In genomic region chr1:3169621-3170356, GRCh38 we compare ENCODE assay signal across 18 cellular contexts.
A peak's percentile ranks its signal among the peaks of the same experiment; 100 is the strongest.
DNase-seq lines count a peak whose midpoint lies in the region; ATAC-seq, FAIRE-seq and TF ChIP-seq lines count a peak whose summit lies in the region.
"Had no signal": no experiment of that assay in that cellular context is flagged by ENCODE, and none has a peak within 500 bp of the region (broad histone marks: within the 10 kb centered on the region; RNA-seq: fewer than 3 reads in every experiment).

No MANE protein-coding gene starts in this region.

- H3K27ac Mint-ChIP-seq in astrocyte (ENCODE audit: unreplicated experiment) (no peak overlapping the region), nephron (peak overlapping the region in 2 of 3 experiments; percentile 30 to 95)
- H3K27ac Mint-ChIP-seq in activated naive CD4-positive, alpha-beta T cell treated with anti-CD3 and anti-CD28 coated beads, Interleukin-2, amount 10 ng/mL, durations not matched to agents 7 days and 5 days = no peak overlapping the region
- H3K27ac Mint-ChIP-seq: activated naive CD4-positive, alpha-beta T cell treated with anti-CD3 and anti-CD28 coated beads, Interleukin-2, amount 50 U/mL, for 72 hours; activated T-cell treated with anti-CD3 and anti-CD28 coated beads, Interleukin-2, amount 50 U/mL, for 24 hours; T-cell had no signal

- H3K4me1 Mint-ChIP-seq in astrocyte (ENCODE audit: low read depth, unreplicated experiment) (no peaks in the 10 kb centered on the region), nephron (peaks cover 38% of the 10 kb centered on the region)
- H3K4me1 Mint-ChIP-seq in activated naive CD4-positive, alpha-beta T cell treated with anti-CD3 and anti-CD28 coated beads, Interleukin-2, amount 10 ng/mL, durations not matched to agents 7 days and 5 days = no peaks in the 10 kb centered on the region

- no peak for ATAC-seq in HG03460 (IDR thresholded peaks at IDR 0.05; ENCODE audit: unreplicated experiment)
- ATAC-seq in omental fat pad (ENCODE audit: low FRiP score) = no peak
- no peak for ATAC-seq in HG03280 (IDR thresholded peaks at IDR 0.05; ENCODE audit: unreplicated experiment)
- ATAC-seq: activated naive CD4-positive, alpha-beta T cell treated with anti-CD3 and anti-CD28 coated beads, Interleukin-2, amount 50 U/mL, for 72 hours; T-cell had no signal

- CTCF ChIA-PET in HEK293 (lab: Yijun Ruan, JAX) = interaction anchor here (0.6 kb wide), 1 partner anchor 108 kb away, joined by 3 read pairs; no protein-coding TSS in a partner anchor
- CTCF ChIA-PET in activated naive CD4-positive, alpha-beta T cell treated with anti-CD3 and anti-CD28 coated beads, Interleukin-2, amount 10 ng/mL, durations not matched to agents 7 days and 5 days (lab: Charles Lee) = no interaction called here

- WGBS in small intestine, 3 donors = 52 to 67% (median 54%) methylated on average over 36 of the region's 36 CpGs

- H3K36me3 ChIP-seq in HEK293 (ENCODE audit: control insufficient read depth in 2 of 2, insufficient read depth in 1 of 2, low read length in 2 of 2) = no peaks in the 10 kb centered on the region
- H3K36me3 ChIP-seq in astrocyte (ENCODE audit: insufficient read depth, low read length) = no peaks in the 10 kb centered on the region
- no peaks in the 10 kb centered on the region for H3K36me3 ChIP-seq in small intestine (ENCODE audit: control insufficient read depth in 2 of 2, insufficient read depth in 2 of 2, low read length in 2 of 2)

- H3K27ac ChIP-seq in HEK293 (ENCODE audit: extremely low read depth, low read depth, low read length) (peak overlapping the region; percentile 40; the same call in 1 of the 2 replicates), astrocyte (ENCODE audit: low read depth, low read length) (no peak overlapping the region), small intestine (ENCODE audit: low read depth in 1 of 2, low read length in 1 of 2) (no peak overlapping the region)

- H2AFZ ChIP-seq in astrocyte (ENCODE audit: low read depth, low read length) = no peak overlapping the region

- no peak overlapping the region for H3K9ac ChIP-seq in astrocyte (ENCODE audit: low read length)

- peak overlapping the region; percentile 82 for H3K4me2 ChIP-seq in astrocyte (ENCODE audit: low read length)

- no peak for DNase-seq in astrocyte (ENCODE audit: low read depth)
- DNase-seq in small intestine = peak; percentile 10
- DNase-seq in omental fat pad (ENCODE audit: low spot score) = no peak
- DNase-seq in activated naive CD4-positive, alpha-beta T cell treated with anti-CD3 and anti-CD28 coated beads, Interleukin-2, amount 10 ng/mL, durations not matched to agents 7 days and 5 days = no peak
- DNase-seq: activated CD4-positive, alpha-beta T cell treated with anti-CD3 and anti-CD28 coated beads, Interleukin-2, amount 50 U/mL, for 48 hours; activated T-cell treated with anti-CD3 and anti-CD28 coated beads, Interleukin-2, amount 50 U/mL, for 24 hours; effector CD8-positive, alpha-beta T cell; NCI-H2081 treated with DMSO at 0.1 percent for 48 hours; NCI-H510A; T-cell had no signal

- H3K4me1 ChIP-seq in HEK293 (ENCODE audit: control insufficient read depth, insufficient read depth, low read length) (peaks cover 4% of the 10 kb centered on the region), astrocyte (ENCODE audit: insufficient read depth, low read length) (peaks cover 30% of the 10 kb centered on the region), small intestine (ENCODE audit: control insufficient read depth in 2 of 2, insufficient read depth in 1 of 2, low read depth in 1 of 2, low read length in 1 of 2) (peaks cover 8 to 16% of the 10 kb centered on the region in 2 donors)

- no peaks in the 10 kb centered on the region for H3K9me3 ChIP-seq in HEK293 (ENCODE audit: control insufficient read depth, insufficient read depth, low read depth, low read length)
- no peaks in the 10 kb centered on the region for H3K9me3 ChIP-seq in astrocyte (ENCODE audit: insufficient read depth, low read depth, low read length)
- no peaks in the 10 kb centered on the region for H3K9me3 ChIP-seq in small intestine (ENCODE audit: control insufficient read depth, low read depth)

- H4K20me1 ChIP-seq in astrocyte (ENCODE audit: insufficient read depth, low read length) = peaks cover 32% of the 10 kb centered on the region

- H3K27me3 ChIP-seq in astrocyte (ENCODE audit: insufficient read depth, low read length) (no peaks in the 10 kb centered on the region), small intestine (ENCODE audit: control insufficient read depth in 2 of 2, insufficient read depth in 2 of 2, low read length in 2 of 2) (no peaks in the 10 kb centered on the region)

- peaks cover 6% of the 10 kb centered on the region for H3K79me2 ChIP-seq in astrocyte (ENCODE audit: insufficient read depth, low read length)

- H3K4me3 ChIP-seq in HEK293 (ENCODE audit: low read depth, low read length) (no peak overlapping the region), astrocyte (ENCODE audit: insufficient read depth, low read depth, low read length) (no peak overlapping the region), small intestine (ENCODE audit: low read depth in 1 of 2, low read length in 2 of 2) (no peak overlapping the region)

- H3K4me3 Mint-ChIP-seq in astrocyte (ENCODE audit: unreplicated experiment) (no peak overlapping the region), nephron (peak overlapping the region in 2 of 3 experiments; percentile 25 to 51)
- H3K4me3 Mint-ChIP-seq in activated naive CD4-positive, alpha-beta T cell treated with anti-CD3 and anti-CD28 coated beads, Interleukin-2, amount 10 ng/mL, durations not matched to agents 7 days and 5 days = no peak overlapping the region
- H3K4me3 Mint-ChIP-seq: activated T-cell treated with anti-CD3 and anti-CD28 coated beads, Interleukin-2, amount 50 U/mL, for 24 hours; mesothelial cell of epicardium; T-cell had no signal

- no peak for FAIRE-seq in astrocyte (lab: Jason Lieb, UNC)
- no peak for FAIRE-seq in small intestine (lab: Jason Lieb, UNC)
- FAIRE-seq: bronchial epithelial cell, islet of Langerhans had no signal

- H3K9me3 Mint-ChIP-seq in astrocyte (ENCODE audit: unreplicated experiment) (no peaks in the 10 kb centered on the region), nephron (no peaks in the 10 kb centered on the region)
- no peaks in the 10 kb centered on the region for H3K9me3 Mint-ChIP-seq in activated naive CD4-positive, alpha-beta T cell treated with anti-CD3 and anti-CD28 coated beads, Interleukin-2, amount 10 ng/mL, durations not matched to agents 7 days and 5 days
- H3K9me3 Mint-ChIP-seq: activated naive CD4-positive, alpha-beta T cell treated with anti-CD3 and anti-CD28 coated beads, Interleukin-2, amount 50 U/mL, for 72 hours; activated T-cell treated with anti-CD3 and anti-CD28 coated beads, Interleukin-2, amount 50 U/mL, for 24 hours; mesothelial cell of epicardium; T-cell had no signal

- no peak for TF ChIP-seq CTCF in HEK293 (tag by site-specific recombination; IDR thresholded peaks at IDR 0.05)
- no peak for TF ChIP-seq CTCF in astrocyte (IDR thresholded peaks at IDR 0.05; ENCODE audit: insufficient read depth, low read depth, low read length)
- TF ChIP-seq CTCF in nephron (IDR thresholded peaks at IDR 0.05; ENCODE audit: unreplicated experiment in 3 of 3) = no peak
- TF ChIP-seq CTCF in omental fat pad (IDR thresholded peaks at IDR 0.05) = no peak

- H3K36me3 Mint-ChIP-seq in astrocyte (ENCODE audit: low read depth, unreplicated experiment) (no peaks in the 10 kb centered on the region), nephron (ENCODE audit: low read depth) (no peaks in the 10 kb centered on the region)
- no peaks in the 10 kb centered on the region for H3K36me3 Mint-ChIP-seq in activated naive CD4-positive, alpha-beta T cell treated with anti-CD3 and anti-CD28 coated beads, Interleukin-2, amount 10 ng/mL, durations not matched to agents 7 days and 5 days
- H3K36me3 Mint-ChIP-seq: activated naive CD4-positive, alpha-beta T cell treated with anti-CD3 and anti-CD28 coated beads, Interleukin-2, amount 50 U/mL, for 72 hours; mesothelial cell of epicardium; T-cell had no signal

- H3K27me3 Mint-ChIP-seq in astrocyte (ENCODE audit: low read depth, unreplicated experiment) (peaks cover 34% of the 10 kb centered on the region), nephron (ENCODE audit: low read depth) (peaks cover 37% of the 10 kb centered on the region)
- H3K27me3 Mint-ChIP-seq in activated naive CD4-positive, alpha-beta T cell treated with anti-CD3 and anti-CD28 coated beads, Interleukin-2, amount 10 ng/mL, durations not matched to agents 7 days and 5 days = peaks cover 7% of the 10 kb centered on the region

- POLR2A ChIA-PET in HEK293 (lab: Yijun Ruan, JAX) = no interaction called here

TF ChIP-seq in HEK293, 187 proteins besides CTCF, POLR2A, EP300 and RAD21:
- TF ChIP-seq ZNF280C (tag by site-specific recombination; IDR thresholded peaks at IDR 0.05) = no peak
- no peak for TF ChIP-seq ZNF184 (tag by site-specific recombination; IDR thresholded peaks at IDR 0.05)
- TF ChIP-seq ZNF707 (tag by site-specific recombination; IDR thresholded peaks at IDR 0.05) = no peak
- no peak for TF ChIP-seq GFI1B (tag by site-specific recombination; IDR thresholded peaks at IDR 0.05)
- TF ChIP-seq ZNF132 (tag by site-specific recombination; IDR thresholded peaks at IDR 0.05; ENCODE audit: borderline replicate concordance) = no peak
- no peak for TF ChIP-seq SETDB1 (IDR thresholded peaks at IDR 0.05; ENCODE audit: insufficient read length, low read length)
- TF ChIP-seq GLIS2 (tag by site-specific recombination; IDR thresholded peaks at IDR 0.05) = no peak

Comparison
In these comparisons a context has a peak if more than half of its experiments do, and no peak if none do; other contexts are left out.
1. H3K27ac Mint-ChIP-seq: peak in nephron (2 of 3); none in astrocyte (single experiment) and activated naive CD4-positive, alpha-beta T cell treated with anti-CD3 and anti-CD28 coated beads, Interleukin-2, amount 10 ng/mL, durations not matched to agents 7 days and 5 days (single experiment).
2. H3K4me3 Mint-ChIP-seq: peak in nephron (2 of 3); none in astrocyte (single experiment) and activated naive CD4-positive, alpha-beta T cell treated with anti-CD3 and anti-CD28 coated beads, Interleukin-2, amount 10 ng/mL, durations not matched to agents 7 days and 5 days (single experiment).